8 cellular contexts compared by ENCODE assay signal in the genomic region with DNA sequence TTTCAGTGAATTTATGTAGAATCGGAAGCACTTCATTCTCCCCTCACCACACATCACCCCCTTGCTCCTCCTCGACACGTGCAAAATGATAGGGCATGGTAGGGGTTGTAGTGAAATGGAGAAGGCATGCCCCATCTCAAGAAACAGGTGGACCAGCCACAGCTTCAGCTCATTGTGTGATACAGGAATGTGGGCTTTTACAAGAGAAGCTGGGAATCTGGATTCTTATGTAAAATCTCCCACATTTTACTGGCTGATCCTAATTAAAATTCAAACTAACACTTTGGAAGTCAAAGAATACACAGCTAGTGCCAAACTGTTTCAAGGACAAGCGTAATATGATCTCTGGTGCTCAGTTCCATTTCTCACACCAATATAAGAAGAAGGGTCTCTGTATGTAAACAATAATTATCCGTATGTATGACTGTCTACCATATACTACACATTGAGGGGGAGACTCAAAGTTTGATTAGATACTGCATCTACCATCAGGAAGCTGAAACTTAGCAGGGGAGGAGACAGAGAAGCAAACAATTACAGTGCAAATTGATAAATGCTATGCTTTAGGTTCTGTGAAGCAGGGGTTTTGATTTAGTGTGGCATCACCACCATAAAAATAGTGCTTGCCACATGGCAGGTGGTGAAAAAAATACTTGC. TPM values are rescaled to one million over a fixed set of nuclear protein-coding genes. Genes with fewer than 3 reads are reported as not detected.
DNase-seq lines count a peak whose midpoint lies in the region; ATAC-seq and TF ChIP-seq lines count a peak whose summit lies in the region.

No MANE protein-coding gene starts in this region.

- H3K36me3 ChIP-seq in GM23338 (ENCODE audit: insufficient read depth) (no peaks in the 10 kb centered on the region), MM.1S (replicated peaks; ENCODE audit: insufficient read depth, low read length) (no peaks in the 10 kb centered on the region), iPS-15b (ENCODE audit: control insufficient read depth, insufficient read depth, low read length) (no peaks in the 10 kb centered on the region)

- H3K4me3 ChIP-seq in GM23338: peak overlapping the region; percentile 23
- peak overlapping the region; percentile 48 for H3K4me3 ChIP-seq in MM.1S (ENCODE audit: low read length)
- H3K4me3 ChIP-seq in iPS-15b (ENCODE audit: low read depth, low read length): peak overlapping the region; percentile 14
- peak overlapping the region in 1 of 2 donors; percentile 7 for H3K4me3 ChIP-seq in foreskin fibroblast (ENCODE audit: low read depth in 1 of 2, low read length in 2 of 2)

- peak overlapping the region; percentile 56 for H3K4me2 ChIP-seq in GM23338
- H3K4me2 ChIP-seq in MM.1S (ENCODE audit: low read depth, low read length): peak overlapping the region; percentile 92

- H3K36me3 Mint-ChIP-seq in GM23338 (ENCODE audit: low read depth): peaks cover 22% of the 10 kb centered on the region

- no peaks in the 10 kb centered on the region for H4K20me1 ChIP-seq in GM23338 (replicated peaks; ENCODE audit: insufficient read depth)
- no peaks in the 10 kb centered on the region for H4K20me1 ChIP-seq in MM.1S (ENCODE audit: insufficient read depth, low read length)

- intact Hi-C loops in Right ventricle myocardium superior (cut with DNase I): no loop called here

- H3F3A ChIP-seq in GM23338 (replicated peaks; ENCODE audit: low read depth) (no peaks in the 10 kb centered on the region), MM.1S (ENCODE audit: insufficient read depth, low read length) (peaks cover 20% of the 10 kb centered on the region)

- H3K27me3 Mint-ChIP-seq in GM23338 (ENCODE audit: insufficient read depth, low read depth, poor library complexity): no peaks in the 10 kb centered on the region

- H3K9ac ChIP-seq in MM.1S (ENCODE audit: low read length) (peak overlapping the region; percentile 16; the same call in 1 of the 2 replicates), iPS-15b (ENCODE audit: low read depth, low read length) (no peak overlapping the region)

- H3K4me1 Mint-ChIP-seq in GM23338: peaks cover 74% of the 10 kb centered on the region

- ATAC-seq in GM18498 (IDR thresholded peaks at IDR 0.05; ENCODE audit: unreplicated experiment) (peak; percentile 27), GM23338 (peak; percentile 97), Right ventricle myocardium superior (ENCODE audit: poor library complexity) (no peak)

- H3K27me3 ChIP-seq in GM23338 (ENCODE audit: insufficient read depth) (no peaks in the 10 kb centered on the region), MM.1S (replicated peaks; ENCODE audit: insufficient read depth, low read length) (no peaks in the 10 kb centered on the region), iPS-15b (ENCODE audit: control insufficient read depth, insufficient read depth, low read length) (no peaks in the 10 kb centered on the region)

- no peaks in the 10 kb centered on the region for H3K9me3 Mint-ChIP-seq in GM23338

- H3K27ac Mint-ChIP-seq in GM23338: peak overlapping the region; percentile 98

- H3K27ac ChIP-seq in GM23338 (ENCODE audit: low read depth) (peak overlapping the region; percentile 97), MM.1S (ENCODE audit: low read length) (peak overlapping the region; percentile 77)

- H3K9me3 ChIP-seq in MM.1S (replicated peaks; ENCODE audit: insufficient read depth, low read length): no peaks in the 10 kb centered on the region
- no peaks in the 10 kb centered on the region for H3K9me3 ChIP-seq in iPS-15b (ENCODE audit: control insufficient read depth, insufficient read depth, low read length)

- H3K4me1 ChIP-seq in GM23338 (ENCODE audit: insufficient read depth) (peaks cover 59% of the 10 kb centered on the region), MM.1S (ENCODE audit: low read length) (peaks cover 24% of the 10 kb centered on the region), iPS-15b (ENCODE audit: control insufficient read depth, insufficient read depth, low read length) (peaks cover 31% of the 10 kb centered on the region)

- H2AFZ ChIP-seq in GM23338 (no peak overlapping the region), MM.1S (ENCODE audit: low read length) (peak overlapping the region; percentile 80)

- peak overlapping the region; percentile 64 for H3K4me3 Mint-ChIP-seq in GM23338

- peak; percentile 95 for DNase-seq in GM23338 (ENCODE audit: low spot score)
- peak; percentile 47 for DNase-seq in MM.1S
- no peak for DNase-seq in SK-N-DZ (ENCODE audit: low spot score)
- no peak for DNase-seq in NCI-H82 treated with DMSO at 0.1 percent for 48 hours (lab: John Stamatoyannopoulos, UW; ENCODE audit: unreplicated experiment)
- DNase-seq in Right ventricle myocardium superior: no peak
- DNase-seq in foreskin fibroblast: no peak

- H3K9me2 ChIP-seq in GM23338 (ENCODE audit: insufficient read depth) (no peaks in the 10 kb centered on the region), MM.1S (replicated peaks; ENCODE audit: insufficient read depth, low read length) (no peaks in the 10 kb centered on the region)

- H3K79me2 ChIP-seq in GM23338 (replicated peaks; ENCODE audit: insufficient read depth) (no peaks in the 10 kb centered on the region), MM.1S (ENCODE audit: low read length) (no peaks in the 10 kb centered on the region)

- TF ChIP-seq CTCF in GM23338 (conservative IDR thresholded peaks at IDR 0.05; ENCODE audit: low read depth in 2 of 2) (no peak), MM.1S (IDR thresholded peaks at IDR 0.05; ENCODE audit: low read length) (no peak), foreskin fibroblast (IDR thresholded peaks at IDR 0.05; ENCODE audit: low read depth, low read length) (no peak)

TF ChIP-seq in GM23338, 12 proteins besides CTCF, POLR2A, EP300 and RAD21 (continues in another document):
- TF ChIP-seq ZNF331 (CRISPR knock-in tag; IDR thresholded peaks at IDR 0.05; ENCODE audit: low read depth): no peak
- TF ChIP-seq JUNB (IDR thresholded peaks at IDR 0.05; ENCODE audit: unreplicated experiment): no peak
- no peak for TF ChIP-seq CREB1 (CRISPR knock-in tag; IDR thresholded peaks at IDR 0.05; ENCODE audit: low read depth)
- TF ChIP-seq ZNF462 (CRISPR knock-in tag; IDR thresholded peaks at IDR 0.05): peak; percentile 95
- no peak for TF ChIP-seq STAT1 (IDR thresholded peaks at IDR 0.05; ENCODE audit: unreplicated experiment)

RNA-seq across cellular contexts. Expression of gene KIAA0408, which starts 24.3 kb away (rescaled TPM):
- total RNA-seq in GM23338 (2014; rRNA removed; shearing (Covaris generic)): 4.0 and 7.6 TPM in 2 replicates
- 6.5 and 9.1 TPM in 2 replicates for polyA plus RNA-seq in GM23338 (2016; fragmentation: Nextera tagmentation; extraction: Ambion mirVana)
- 22.2 and 26.1 TPM in 2 replicates for polyA plus RNA-seq in SK-N-DZ (2014; cell fraction: cytosol; rRNA removed)
- polyA plus RNA-seq in SK-N-DZ (2014; cell fraction: nucleus; rRNA removed): 35.1 and 38.7 TPM in 2 replicates
- total RNA-seq in Right ventricle myocardium superior: 3.1 TPM

Comparison
In these comparisons a context has a peak if more than half of its experiments do, and no peak if none do; other contexts are left out.
1. DNase-seq: peak in GM23338 (single experiment) and MM.1S (single experiment); none in SK-N-DZ (single experiment), NCI-H82 treated with DMSO at 0.1 percent for 48 hours (single experiment), Right ventricle myocardium superior (single experiment) and foreskin fibroblast (0 of 2).